ENCODE assay signal across 8 cellular contexts in the genomic region with DNA sequence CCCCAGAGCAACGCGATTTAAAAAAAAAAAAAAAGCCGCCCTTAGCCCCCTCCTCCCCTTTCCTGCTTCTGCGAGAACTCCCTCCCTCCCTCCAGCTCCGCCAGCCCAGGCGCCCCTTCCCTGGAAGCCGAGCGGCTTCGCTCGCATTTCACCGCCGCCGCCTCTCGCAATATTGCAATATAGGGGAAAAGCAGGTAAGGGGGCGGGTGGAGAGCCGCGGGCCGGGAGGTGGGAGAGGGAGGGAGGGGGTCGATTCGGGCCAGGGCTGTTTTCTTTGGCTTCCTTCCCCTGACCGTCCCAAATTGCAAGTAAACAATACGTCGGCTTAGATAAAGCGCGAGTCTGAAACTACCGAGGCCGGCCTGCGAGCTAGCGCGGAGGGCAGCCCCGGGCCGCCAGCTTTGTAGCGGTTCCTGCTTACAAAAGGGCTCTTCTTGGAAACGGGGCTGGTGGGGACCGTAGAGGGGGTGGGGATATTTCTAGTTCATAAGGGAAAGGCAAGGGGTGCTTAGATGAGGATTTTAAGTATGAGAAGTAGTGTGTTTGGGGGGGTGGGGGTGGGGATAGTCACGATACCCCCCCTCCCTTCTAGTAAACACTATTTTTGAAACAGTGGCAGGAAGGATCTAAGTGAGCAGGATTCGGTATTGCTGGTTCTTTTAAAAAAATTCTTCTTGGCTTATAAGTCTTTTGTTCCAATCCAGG. TPM values are rescaled to one million over a fixed set of nuclear protein-coding genes. Genes with fewer than 3 reads are reported as not detected.
DNase-seq lines count a peak whose midpoint lies in the region; ATAC-seq and TF ChIP-seq lines count a peak whose summit lies in the region.

No MANE protein-coding gene starts in this region.

- peak overlapping the region; percentile 95 for H3K4me3 Mint-ChIP-seq in HFFc6
- peak overlapping the region; percentile 85 for H3K4me3 Mint-ChIP-seq in activated naive CD8-positive, alpha-beta T cell treated with anti-CD3 and anti-CD28 coated beads, Interleukin-2, amount 50 U/mL, for 24 hours

- intact Hi-C loops in Right ventricle myocardium superior (cut with DNase I): loop anchor here (5.0 to 10.0 kb wide), 2 partner anchors 628 to 736 kb away; no protein-coding TSS in a partner anchor

- DNase-seq in HFFc6 (no peak), SHP77 treated with DMSO at 0.1 percent for 48 hours (lab: John Stamatoyannopoulos, UW) (peak; percentile 57), Right ventricle myocardium superior (peak; percentile 66), osteoblast (ENCODE audit: insufficient read length, low spot score, missing footprints) (peak; percentile 89)
- peak; percentile 59 for DNase-seq in activated naive CD8-positive, alpha-beta T cell treated with anti-CD3 and anti-CD28 coated beads, Interleukin-2, amount 50 U/mL, for 24 hours

- TF ChIP-seq CTCF in C4-2B (conservative IDR thresholded peaks at IDR 0.05) (no peak), HFFc6 (IDR thresholded peaks at IDR 0.05) (no peak), osteoblast (IDR thresholded peaks at IDR 0.05; ENCODE audit: extremely low read depth, low read depth, low read length) (no peak)

- H3K4me1 ChIP-seq in osteoblast (ENCODE audit: insufficient read depth, low read length): peaks cover 31% of the 10 kb centered on the region

- peaks cover 48% of the 10 kb centered on the region for H3K79me2 ChIP-seq in osteoblast (ENCODE audit: insufficient read depth, low read length)

- H3K27ac ChIP-seq in C4-2B: peak overlapping the region; percentile 78
- peak overlapping the region; percentile 62 for H3K27ac ChIP-seq in osteoblast (ENCODE audit: low read depth, low read length)

- H3K9me3 ChIP-seq in osteoblast (ENCODE audit: low read depth, low read length): no peaks in the 10 kb centered on the region

- no peaks in the 10 kb centered on the region for H3K9me3 Mint-ChIP-seq in HFFc6
- H3K9me3 Mint-ChIP-seq in activated naive CD8-positive, alpha-beta T cell treated with anti-CD3 and anti-CD28 coated beads, Interleukin-2, amount 50 U/mL, for 24 hours: no peaks in the 10 kb centered on the region

- H3K36me3 Mint-ChIP-seq in HFFc6 (ENCODE audit: low read depth): peaks cover 23% of the 10 kb centered on the region
- peaks cover 18% of the 10 kb centered on the region for H3K36me3 Mint-ChIP-seq in activated naive CD8-positive, alpha-beta T cell treated with anti-CD3 and anti-CD28 coated beads, Interleukin-2, amount 50 U/mL, for 24 hours (ENCODE audit: low read depth)

- peak overlapping the region; percentile 8 for H2AFZ ChIP-seq in osteoblast (ENCODE audit: low read length)

- H3K4me3 ChIP-seq in osteoblast (ENCODE audit: insufficient read depth, low read length): peak overlapping the region; percentile 89

- no peaks in the 10 kb centered on the region; the same call in 1 of the 2 replicates for H3K27me3 Mint-ChIP-seq in HFFc6 (ENCODE audit: insufficient read depth)
- peaks cover 6% of the 10 kb centered on the region for H3K27me3 Mint-ChIP-seq in activated naive CD8-positive, alpha-beta T cell treated with anti-CD3 and anti-CD28 coated beads, Interleukin-2, amount 50 U/mL, for 24 hours

- H3K36me3 ChIP-seq in osteoblast (ENCODE audit: insufficient read depth, low read length): no peaks in the 10 kb centered on the region

- H3K27ac Mint-ChIP-seq in HFFc6: peak overlapping the region; percentile 92
- H3K27ac Mint-ChIP-seq in activated naive CD8-positive, alpha-beta T cell treated with anti-CD3 and anti-CD28 coated beads, Interleukin-2, amount 50 U/mL, for 24 hours: peak overlapping the region; percentile 78

- H4K20me1 ChIP-seq in osteoblast (ENCODE audit: insufficient read depth, low read length): peaks cover 4% of the 10 kb centered on the region

- H3K4me2 ChIP-seq in osteoblast (ENCODE audit: insufficient read depth, low read length): peak overlapping the region; percentile 97

- no peaks in the 10 kb centered on the region for H3K27me3 ChIP-seq in osteoblast (ENCODE audit: insufficient read depth, low read length)

- no peak for ATAC-seq in activated naive CD8-positive, alpha-beta T cell treated with anti-CD3 and anti-CD28 coated beads, Interleukin-2, amount 50 U/mL, for 24 hours
- ATAC-seq in Right ventricle myocardium superior (ENCODE audit: poor library complexity) (peak; percentile 27), HG03571 (IDR thresholded peaks at IDR 0.05; ENCODE audit: unreplicated experiment) (no peak), HG02981 (IDR thresholded peaks at IDR 0.05; ENCODE audit: unreplicated experiment) (no peak)

- H3K4me1 Mint-ChIP-seq in HFFc6 (ENCODE audit: low read depth): peaks cover 30% of the 10 kb centered on the region
- H3K4me1 Mint-ChIP-seq in activated naive CD8-positive, alpha-beta T cell treated with anti-CD3 and anti-CD28 coated beads, Interleukin-2, amount 50 U/mL, for 24 hours: peaks cover 49% of the 10 kb centered on the region

RNA-seq across cellular contexts. Expression of a gene that starts 0.5 kb away (rescaled TPM):
- 10 to 100 TPM; 33.1 to 43.4 (median 38.3) TPM for total RNA-seq in HFFc6 (2021; fragmentation: NEBNext Ultra II Directional; extraction: Animal tissue kit (Norgen Biotek cat#: 25700))
- total RNA-seq in Right ventricle myocardium superior (42.0 TPM), osteoblast (61.9 and 62.8 TPM in 2 replicates)
